8 cellular contexts compared by ENCODE assay signal in the genomic region with DNA sequence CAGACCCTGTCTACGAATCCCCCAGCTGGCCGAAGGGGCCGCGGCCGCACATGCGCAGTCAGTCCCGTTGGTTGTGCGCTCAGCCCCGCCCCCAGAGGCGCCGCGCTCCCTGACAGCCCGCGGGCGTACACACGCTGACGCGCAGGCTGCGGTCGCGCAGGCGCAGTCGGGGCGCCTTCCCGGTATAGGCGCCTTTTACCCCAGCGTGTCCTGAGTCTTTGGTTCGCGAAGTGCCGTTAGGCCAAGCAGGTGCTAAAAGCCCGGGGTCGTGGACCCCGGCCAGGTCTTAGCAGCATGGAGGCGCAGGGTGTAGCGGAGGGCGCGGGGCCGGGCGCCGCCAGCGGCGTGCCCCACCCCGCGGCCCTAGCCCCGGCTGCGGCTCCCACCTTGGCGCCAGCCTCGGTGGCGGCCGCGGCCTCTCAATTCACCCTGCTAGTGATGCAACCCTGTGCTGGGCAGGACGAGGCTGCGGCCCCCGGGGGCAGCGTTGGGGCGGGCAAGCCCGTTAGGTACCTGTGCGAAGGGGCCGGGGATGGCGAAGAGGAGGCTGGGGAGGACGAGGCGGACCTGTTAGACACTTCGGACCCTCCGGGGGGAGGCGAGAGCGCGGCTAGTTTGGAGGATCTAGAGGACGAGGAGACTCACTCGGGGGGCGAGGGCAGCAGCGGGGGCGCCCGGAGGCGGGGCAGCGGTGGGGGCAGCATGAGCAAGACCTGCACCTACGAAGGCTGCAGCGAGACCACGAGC. TPM values are rescaled to one million over a fixed set of nuclear protein-coding genes. Genes with fewer than 3 reads are reported as not detected.
DNase-seq lines count a peak whose midpoint lies in the region; ATAC-seq and TF ChIP-seq lines count a peak whose summit lies in the region.

A gene with protein sequence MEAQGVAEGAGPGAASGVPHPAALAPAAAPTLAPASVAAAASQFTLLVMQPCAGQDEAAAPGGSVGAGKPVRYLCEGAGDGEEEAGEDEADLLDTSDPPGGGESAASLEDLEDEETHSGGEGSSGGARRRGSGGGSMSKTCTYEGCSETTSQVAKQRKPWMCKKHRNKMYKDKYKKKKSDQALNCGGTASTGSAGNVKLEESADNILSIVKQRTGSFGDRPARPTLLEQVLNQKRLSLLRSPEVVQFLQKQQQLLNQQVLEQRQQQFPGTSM (plus strand): TSS at position 159 of the 747 bp plus-strand sequence. CDS start 136 bp downstream, at position 295.

- no peaks in the 10 kb centered on the region for H3K27me3 Mint-ChIP-seq in chondrocyte (ENCODE audit: low read depth)

- H3K4me3 Mint-ChIP-seq in chondrocyte (ENCODE audit: unreplicated experiment), result peak within 1 kb of the TSS; percentile 93

- no peaks in the 10 kb centered on the region for H3K36me3 Mint-ChIP-seq in chondrocyte (ENCODE audit: low read depth)

- no peaks in the 10 kb centered on the region for H3K9me3 Mint-ChIP-seq in chondrocyte (ENCODE audit: low read depth)

- intact Hi-C loops in left colon (cut with DNase I, micrococcal nuclease), result no loop called here

- peaks cover 34% of the 10 kb centered on the region for H3K4me1 Mint-ChIP-seq in chondrocyte (ENCODE audit: low read depth)

- H3K27ac Mint-ChIP-seq in chondrocyte (ENCODE audit: unreplicated experiment), result peak within 1 kb of the TSS; percentile 82

- TF ChIP-seq CTCF in chondrocyte (IDR thresholded peaks at IDR 0.05), result peak; percentile 22

- peak; percentile 87 for ATAC-seq in GM19023 (IDR thresholded peaks at IDR 0.05; ENCODE audit: unreplicated experiment)
- peak; percentile 86 for ATAC-seq in HG03196 (IDR thresholded peaks at IDR 0.05; ENCODE audit: unreplicated experiment)
- ATAC-seq in left colon, result peak; percentile 98

- peak; percentile 85 to 88 for DNase-seq in AML-193 (lab: John Stamatoyannopoulos, UW)
- DNase-seq in NCI-H460 (ENCODE audit: extremely low read depth, low read depth), result peak; percentile 71
- DNase-seq in activated CD4-positive, alpha-beta T cell treated with anti-CD3 and anti-CD28 coated beads for 24 hours (ENCODE audit: low read depth in 2 of 2), result peak; percentile 86 to 88
- DNase-seq in chondrocyte (ENCODE audit: low spot score), result peak; percentile 96
- peak; percentile 82 to 93 for DNase-seq in left colon
- peak; percentile 85 to 92 for DNase-seq in stimulated activated CD4-positive, alpha-beta T cell treated with anti-CD3 and anti-CD28 coated beads, Interleukin-1b, Interleukin-23, amount 100 ng/mL, for 4 hours (ENCODE audit: low read depth in 2 of 2)

RNA-seq across cellular contexts. Expression of the gene that starts here (rescaled TPM):
- 1.5 and 1.7 TPM in 2 replicates for total RNA-seq in NCI-H460 (2014; rRNA removed; shearing (Covaris generic))
- 4.1 and 9.0 TPM in 2 replicates for polyA plus RNA-seq in NCI-H460 (2014; cell fraction: nucleus; rRNA removed)
- total RNA-seq in chondrocyte, result 5.0 to 5.3 TPM (median 5.1 TPM) in 3 replicates
- 1 to 10 TPM; 2.9 to 3.4 TPM for total RNA-seq in left colon

Comparison
In these comparisons a context has a peak if more than half of its experiments do, and no peak if none do; other contexts are left out.
1. Peak in every context shown above with its lines: DNase-seq and ATAC-seq.